In the genomic region with DNA sequence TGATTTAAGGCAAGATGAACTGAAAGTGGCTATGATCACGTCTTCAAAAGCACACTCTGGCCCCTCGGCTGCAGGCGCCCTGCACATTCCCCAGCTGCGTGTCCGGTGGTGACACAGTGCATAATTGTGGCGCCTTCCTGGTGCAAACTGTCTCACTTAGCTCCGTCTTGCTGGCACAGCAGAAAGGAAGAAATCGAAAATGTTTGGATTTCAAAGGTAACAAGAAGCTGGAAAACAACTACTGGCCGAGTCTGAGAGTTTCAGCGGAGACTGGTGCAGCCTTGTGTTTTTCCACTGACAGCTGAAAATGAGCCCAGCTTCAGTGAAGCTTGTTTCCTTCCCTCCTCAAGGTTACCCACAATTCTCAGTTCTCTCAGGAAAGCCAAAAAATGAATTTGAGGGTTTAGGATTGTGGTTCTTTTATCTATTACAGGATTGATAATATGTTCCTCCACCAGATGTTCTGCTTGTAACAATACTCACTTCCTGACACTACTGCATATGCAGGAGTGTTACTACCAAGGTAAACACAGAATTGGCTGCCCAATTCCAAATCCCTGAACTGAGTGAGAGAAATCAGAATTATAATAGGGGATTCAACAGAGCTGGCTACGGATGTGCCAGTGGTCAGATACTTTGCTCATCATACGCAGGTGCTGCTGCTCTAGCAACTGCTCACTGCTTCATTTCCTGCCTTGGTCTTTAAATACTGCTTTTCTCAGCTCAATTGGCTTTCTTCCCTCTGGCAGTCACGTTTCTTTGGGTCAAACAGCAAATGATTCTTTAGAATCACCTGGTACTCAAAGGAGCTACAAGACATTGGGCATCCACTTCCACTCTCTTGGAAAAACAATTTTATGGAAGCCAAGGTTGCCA, we compare ENCODE assay signal across 8 cellular contexts.
DNase-seq lines count a peak whose midpoint lies in the region; ATAC-seq, FAIRE-seq and TF ChIP-seq lines count a peak whose summit lies in the region.

No MANE protein-coding gene starts in this region.

- no peak overlapping the region for H2AFZ ChIP-seq in endothelial cell of umbilical vein (ENCODE audit: low read depth, low read length)

- no peaks in the 10 kb centered on the region for H3K9me1 ChIP-seq in endothelial cell of umbilical vein (replicated peaks; ENCODE audit: control insufficient read depth, extremely low read depth, insufficient read depth, low read length)

- H3K27ac Mint-ChIP-seq in activated CD4-positive, alpha-beta T cell treated with anti-CD3 and anti-CD28 coated beads, Interleukin-2, amount 10 ng/mL, durations not matched to agents 7 days and 5 days, result no peak overlapping the region

- FAIRE-seq in endothelial cell of umbilical vein (lab: Jason Lieb, UNC), result no peak

- no peaks in the 10 kb centered on the region for H3K79me2 ChIP-seq in endothelial cell of umbilical vein (ENCODE audit: control insufficient read depth, insufficient read depth, low read length)

- intact Hi-C loops in endothelial cell of umbilical vein (cut with micrococcal nuclease), result no loop called here

- CTCF ChIA-PET in endothelial cell of umbilical vein (lab: Charles Lee), result interaction anchor here (1.2 kb wide), 2 partner anchors 28 to 87 kb away, joined by 3 read pairs; no protein-coding TSS in a partner anchor
- CTCF ChIA-PET in activated CD4-positive, alpha-beta T cell treated with anti-CD3 and anti-CD28 coated beads, Interleukin-2, amount 10 ng/mL, durations not matched to agents 7 days and 5 days (lab: Charles Lee), result interaction anchor here (1.3 to 1.7 kb wide), 2 partner anchors 28 to 34 kb away, joined by 3 read pairs; no protein-coding TSS in a partner anchor

- no peaks in the 10 kb centered on the region for H3K36me3 Mint-ChIP-seq in activated CD4-positive, alpha-beta T cell treated with anti-CD3 and anti-CD28 coated beads, Interleukin-2, amount 10 ng/mL, durations not matched to agents 7 days and 5 days (ENCODE audit: low read depth)

- no peak overlapping the region for H3K4me3 ChIP-seq in endothelial cell of umbilical vein (replicated peaks in 1 of 3; ENCODE audit: insufficient read depth in 1 of 3, low read depth in 1 of 3, low read length in 3 of 3)

- H3K9me3 Mint-ChIP-seq in activated CD4-positive, alpha-beta T cell treated with anti-CD3 and anti-CD28 coated beads, Interleukin-2, amount 10 ng/mL, durations not matched to agents 7 days and 5 days, result no peaks in the 10 kb centered on the region

- no peak overlapping the region for H3K27ac ChIP-seq in endothelial cell of umbilical vein (ENCODE audit: insufficient read depth, low read depth, low read length)

- no peak overlapping the region for H3K9ac ChIP-seq in endothelial cell of umbilical vein (replicated peaks; ENCODE audit: extremely low read depth, insufficient read depth, low read length)

- no peaks in the 10 kb centered on the region for H3K4me1 Mint-ChIP-seq in activated CD4-positive, alpha-beta T cell treated with anti-CD3 and anti-CD28 coated beads, Interleukin-2, amount 10 ng/mL, durations not matched to agents 7 days and 5 days

- H3K36me3 ChIP-seq in endothelial cell of umbilical vein (ENCODE audit: control insufficient read depth in 2 of 2, extremely low read depth in 1 of 2, insufficient read depth in 2 of 2, low read length in 2 of 2), result no peaks in the 10 kb centered on the region

- no TSS peak for BruUV-seq in endothelial cell of umbilical vein (replicated peaks; lab: Mats Ljungman, UMichigan)

- no peaks in the 10 kb centered on the region for H4K20me1 ChIP-seq in endothelial cell of umbilical vein (replicated peaks; ENCODE audit: control insufficient read depth, extremely low read depth, insufficient read depth, low read length)

- H3K9me3 ChIP-seq in endothelial cell of umbilical vein (replicated peaks; ENCODE audit: control insufficient read depth, insufficient read depth, low read length), result no peaks in the 10 kb centered on the region

- POLR2A ChIA-PET in endothelial cell of umbilical vein (lab: Charles Lee), result no interaction called here
- POLR2A ChIA-PET in activated CD4-positive, alpha-beta T cell treated with anti-CD3 and anti-CD28 coated beads, Interleukin-2, amount 10 ng/mL, durations not matched to agents 7 days and 5 days (lab: Charles Lee), result no interaction called here

- dilution Hi-C loops in endothelial cell of umbilical vein (cut with MboI; ENCODE audit: extremely low pct_ligation_motif_present, low sequenced_read_pairs), result no loop called here

- H3K4me2 ChIP-seq in endothelial cell of umbilical vein (ENCODE audit: insufficient read depth, low read length), result peak overlapping the region; percentile 16

- TF ChIP-seq CTCF in endothelial cell of umbilical vein (IDR thresholded peaks at IDR 0.05; ENCODE audit: extremely low read depth in 1 of 2, insufficient read depth in 1 of 2, low read depth in 1 of 2, low read length in 2 of 2) (no peak), omental fat pad (IDR thresholded peaks at IDR 0.05) (no peak)

- peak; percentile 41 for DNase-seq in AG08395 (ENCODE audit: low spot score)
- DNase-seq in KBM-7, result peak; percentile 30
- DNase-seq in endothelial cell of umbilical vein (ENCODE audit: low read depth, low spot score), result peak; percentile 7
- DNase-seq in stromal cell of bone marrow (ENCODE audit: low read depth), result peak; percentile 3
- DNase-seq in omental fat pad (ENCODE audit: low spot score), result no peak
- no peak for DNase-seq in cerebellar nuclear complex (lab: John Stamatoyannopoulos, UW)
- DNase-seq in activated CD4-positive, alpha-beta T cell treated with anti-CD3 and anti-CD28 coated beads, Interleukin-2, amount 10 ng/mL, durations not matched to agents 7 days and 5 days, result no peak

- H3K4me3 Mint-ChIP-seq in activated CD4-positive, alpha-beta T cell treated with anti-CD3 and anti-CD28 coated beads, Interleukin-2, amount 10 ng/mL, durations not matched to agents 7 days and 5 days, result no peak overlapping the region

- H3K4me1 ChIP-seq in endothelial cell of umbilical vein (ENCODE audit: control insufficient read depth, extremely low read depth, insufficient read depth, low read length), result no peaks in the 10 kb centered on the region

- ATAC-seq in GM21447 (IDR thresholded peaks at IDR 0.05; ENCODE audit: unreplicated experiment) (peak; percentile 79), omental fat pad (ENCODE audit: low FRiP score) (no peak)

- in situ Hi-C loops in KBM-7 (cut with MboI; ENCODE audit: low pct_unique_long_range_greater_than_20kb, low sequenced_read_pairs), result no loop called here

- peaks cover 0 to 5% of the 10 kb centered on the region in 2 experiments for H3K27me3 ChIP-seq in endothelial cell of umbilical vein (ENCODE audit: control insufficient read depth in 2 of 2, insufficient read depth in 2 of 2, low read length in 2 of 2)

- no peak for TF ChIP-seq POLR2A in endothelial cell of umbilical vein (IDR thresholded peaks at IDR 0.05; ENCODE audit: low read depth, low read length)

- H3K27me3 Mint-ChIP-seq in activated CD4-positive, alpha-beta T cell treated with anti-CD3 and anti-CD28 coated beads, Interleukin-2, amount 10 ng/mL, durations not matched to agents 7 days and 5 days, result no peaks in the 10 kb centered on the region

TF ChIP-seq in endothelial cell of umbilical vein, 7 proteins besides CTCF, POLR2A, EP300 and RAD21:
- TF ChIP-seq, protein P1, sequence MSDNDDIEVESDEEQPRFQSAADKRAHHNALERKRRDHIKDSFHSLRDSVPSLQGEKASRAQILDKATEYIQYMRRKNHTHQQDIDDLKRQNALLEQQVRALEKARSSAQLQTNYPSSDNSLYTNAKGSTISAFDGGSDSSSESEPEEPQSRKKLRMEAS (IDR thresholded peaks at IDR 0.05; ENCODE audit: insufficient read depth, insufficient read length), result no peak
- TF ChIP-seq MYC (IDR thresholded peaks at IDR 0.05; ENCODE audit: low read depth, low read length), result no peak
- no peak for TF ChIP-seq FOS (IDR thresholded peaks at IDR 0.05; ENCODE audit: borderline replicate concordance, insufficient read depth, low read length)
- TF ChIP-seq JUN (IDR thresholded peaks at IDR 0.05; ENCODE audit: borderline replicate concordance, insufficient read depth, insufficient read length, low read depth), result no peak
- no peak for TF ChIP-seq POLR2AphosphoS5 (IDR thresholded peaks at IDR 0.05; ENCODE audit: insufficient read depth, low read depth, low read length)
- TF ChIP-seq EZH2 (IDR thresholded peaks at IDR 0.05; ENCODE audit: borderline replicate concordance, low read depth, low read length, severe bottlenecking), result no peak
- TF ChIP-seq GATA2 (IDR thresholded peaks at IDR 0.05; ENCODE audit: insufficient read depth, insufficient read length, low read depth, low read length), result no peak
TF ChIP-seq in endothelial cell of umbilical vein: peak in this region for 0.

Comparison
In these comparisons a context has a peak if more than half of its experiments do, and no peak if none do; other contexts are left out.
1. DNase-seq: peak in AG08395 (single experiment), KBM-7 (single experiment), endothelial cell of umbilical vein (single experiment) and stromal cell of bone marrow (single experiment); none in omental fat pad (single experiment), cerebellar nuclear complex (0 of 2) and activated CD4-positive, alpha-beta T cell treated with anti-CD3 and anti-CD28 coated beads, Interleukin-2, amount 10 ng/mL, durations not matched to agents 7 days and 5 days (single experiment).